In genomic region chr17:73156887-73157870, GRCh38 we compare ENCODE assay signal across 13 cellular contexts. TPM values are rescaled to one million over a fixed set of nuclear protein-coding genes. Genes with fewer than 3 reads are reported as not detected.
DNase-seq lines count a peak whose midpoint lies in the region; ATAC-seq, FAIRE-seq and TF ChIP-seq lines count a peak whose summit lies in the region.
"Had no signal": no experiment of that assay in that cellular context is flagged by ENCODE, and none has a peak within 500 bp of the region (broad histone marks: within the 10 kb centered on the region; RNA-seq: fewer than 3 reads in every experiment).

No MANE protein-coding gene starts in this region.

- H3K36me3 ChIP-seq in vagina, result no peaks in the 10 kb centered on the region
- H3K36me3 ChIP-seq: brain microvascular endothelial cell, prostate gland, stomach had no signal

- H3K9me3 ChIP-seq in vagina, result no peaks in the 10 kb centered on the region
- H3K9me3 ChIP-seq: prostate gland, stomach had no signal

- ATAC-seq in left colon (peak; percentile 28), HG03354 (IDR thresholded peaks at IDR 0.05; ENCODE audit: poor library complexity, severe bottlenecking, unreplicated experiment) (no peak)

- no peak for FAIRE-seq in HTR-8/SVneo (lab: Jason Lieb, UNC)

- no peak for TF ChIP-seq POLR2A in vagina (IDR thresholded peaks at IDR 0.05)

- no peak for TF ChIP-seq CTCF in GM20000 (IDR thresholded peaks at IDR 0.05; ENCODE audit: extremely low read depth, missing control alignments)
- no peak for TF ChIP-seq CTCF in vagina (IDR thresholded peaks at IDR 0.05)

- DNase-seq in DMS79 treated with DMSO at 0.1 percent for 48 hours (lab: John Stamatoyannopoulos, UW) (peak; percentile 46), GM20000 (ENCODE audit: low spot score) (peak; percentile 44), NCI-H524 (lab: John Stamatoyannopoulos, UW) (peak; percentile 100), left colon (no peak), vagina (ENCODE audit: extremely low spot score in 2 of 2) (no peak), HTR-8/SVneo (ENCODE audit: insufficient read length, low spot score) (no peak), Ammon's horn (ENCODE audit: low spot score) (no peak)

- H3K4me1 ChIP-seq in vagina, result no peaks in the 10 kb centered on the region
- H3K4me1 ChIP-seq: prostate gland had no signal

- H3K4me3 ChIP-seq in vagina, result no peak overlapping the region
- H3K4me3 ChIP-seq: prostate gland, stomach had no signal

- intact Hi-C loops in left colon (cut with DNase I, micrococcal nuclease), result loop anchor here in 1 of 2 donors (5.0 to 10.0 kb wide), 2 partner anchors 170 to 432 kb away; no protein-coding TSS in a partner anchor
- intact Hi-C loops in vagina (cut with DNase I), result loop anchor here (10.0 kb wide), 2 partner anchors 172 to 432 kb away; no protein-coding TSS in a partner anchor

- H3K27me3 ChIP-seq in vagina, result no peaks in the 10 kb centered on the region
- H3K27me3 ChIP-seq: brain microvascular endothelial cell had no signal

- no peak overlapping the region for H3K27ac ChIP-seq in vagina
- H3K27ac ChIP-seq: brain microvascular endothelial cell, prostate gland, stomach had no signal

RNA-seq across cellular contexts. Expression of gene SSTR2, which starts 7.6 kb away (rescaled TPM):
- total RNA-seq in left colon (under 1 TPM; 0.58 to 0.75 TPM), vagina (1.2 TPM)
- total RNA-seq: endothelial cell of umbilical vein, lung microvascular endothelial cell had no signal

RNA-seq across cellular contexts. Expression of gene COG1, which starts 35.7 kb away (rescaled TPM):
- total RNA-seq in left colon (10 to 100 TPM; 46.4 to 59.6 TPM), vagina (30.9 TPM)

Comparison
In these comparisons a context has a peak if more than half of its experiments do, and no peak if none do; other contexts are left out.
1. DNase-seq: peak in DMS79 treated with DMSO at 0.1 percent for 48 hours (single experiment), GM20000 (single experiment) and NCI-H524 (2 of 2); none in left colon (0 of 2), vagina (0 of 2), HTR-8/SVneo (single experiment) and Ammon's horn (single experiment).